1 cellular context compared by ENCODE assay signal in genomic region chr16:31904571-31904970, GRCh38.
A peak's percentile ranks its signal among the peaks of the same experiment; 100 is the strongest.
TF ChIP-seq lines count a peak whose summit lies in the region.

No MANE protein-coding gene starts in this region.

TF ChIP-seq in K562, 482 proteins besides CTCF, POLR2A, EP300 and RAD21:
- TF ChIP-seq ZNF507 (tag; conservative IDR thresholded peaks at IDR 0.05): peak; percentile 87
- 0 out of 2 replicates have a peak, but pooled peaks have one; percentile 58 for TF ChIP-seq ZNF354B (CRISPR knock-in tag; IDR thresholded peaks at IDR 0.05)
